ENCODE assay signal across 8 cellular contexts in genomic region chr1:109793486-109794318, GRCh38. TPM values are rescaled to one million over a fixed set of nuclear protein-coding genes. Genes with fewer than 3 reads are reported as not detected.
DNase-seq lines count a peak whose midpoint lies in the region; ATAC-seq and TF ChIP-seq lines count a peak whose summit lies in the region.

No MANE protein-coding gene starts in this region.

- H3K27me3 ChIP-seq in duodenal mucosa (ENCODE audit: control insufficient read depth in 1 of 2, insufficient read depth in 2 of 2, low read length in 2 of 2) = no peaks in the 10 kb centered on the region
- no peaks in the 10 kb centered on the region for H3K27me3 ChIP-seq in upper lobe of left lung

- H3K36me3 ChIP-seq in duodenal mucosa (ENCODE audit: control insufficient read depth in 1 of 2, insufficient read depth in 2 of 2, low read length in 2 of 2) (no peaks in the 10 kb centered on the region), upper lobe of left lung (no peaks in the 10 kb centered on the region)

- H3K4me1 ChIP-seq in duodenal mucosa (ENCODE audit: control insufficient read depth in 1 of 2, insufficient read depth in 2 of 2, low read length in 2 of 2) (peaks cover 67 to 85% of the 10 kb centered on the region in 2 donors), upper lobe of left lung (peaks cover 50 to 70% (median 61%) of the 10 kb centered on the region in 4 donors)

- 40 to 50% methylated on average over 11 of the region's 11 CpGs for WGBS in upper lobe of left lung, 2 donors

- peak; percentile 93 for DNase-seq in DMS 273 (lab: John Stamatoyannopoulos, UW; ENCODE audit: unreplicated experiment)
- DNase-seq in NCI-H1105 (lab: John Stamatoyannopoulos, UW) = peak; percentile 93
- peak; percentile 39 for DNase-seq in T1000 (lab: John Stamatoyannopoulos, UW)
- DNase-seq in mesenteric fat pad (ENCODE audit: low spot score) = peak; percentile 77
- peak in 1 of 2 donors; percentile 40 for DNase-seq in upper lobe of left lung

- H3K9me3 ChIP-seq in duodenal mucosa (ENCODE audit: control insufficient read depth in 1 of 2, low read length in 2 of 2) (no peaks in the 10 kb centered on the region), upper lobe of left lung (no peaks in the 10 kb centered on the region)

- TF ChIP-seq POLR2A in upper lobe of left lung (IDR thresholded peaks at IDR 0.05) = no peak

- TF ChIP-seq CTCF in upper lobe of left lung (IDR thresholded peaks at IDR 0.05) = peak in 1 of 6 experiments; percentile 24

- H3K4me3 ChIP-seq in duodenal mucosa (ENCODE audit: low read depth in 1 of 2, low read length in 2 of 2) (peak overlapping the region; percentile 13 to 29), upper lobe of left lung (no peak overlapping the region)

- TF ChIP-seq EP300 in upper lobe of left lung (IDR thresholded peaks at IDR 0.05) = peak in 2 of 4 donors; percentile 10 to 28

- H3K27ac ChIP-seq in duodenal mucosa (ENCODE audit: low read depth, low read length) = peak overlapping the region; percentile 35
- peak overlapping the region; percentile 19 to 78 (median 50) for H3K27ac ChIP-seq in upper lobe of left lung

- H3K9ac ChIP-seq in duodenal mucosa (ENCODE audit: low read depth in 1 of 2, low read length in 2 of 2) = peak overlapping the region; percentile 21 to 27

- ATAC-seq in upper lobe of left lung (ENCODE audit: low FRiP score in 2 of 2) = peak in 1 of 2 donors; percentile 57
- no peak for ATAC-seq in GM18907 (IDR thresholded peaks at IDR 0.05; ENCODE audit: unreplicated experiment)
- no peak for ATAC-seq in GM19351 (IDR thresholded peaks at IDR 0.05; ENCODE audit: unreplicated experiment)

RNA-seq across cellular contexts. Expression of gene EPS8L3, which starts 30.0 kb away (rescaled TPM):
- total RNA-seq in mesenteric fat pad (0.58 TPM), upper lobe of left lung (under 1 TPM in 1 of 6 donors, not detected in 5; 0.20 TPM)

RNA-seq across cellular contexts. Expression of gene GSTM3, which starts 52.9 kb away (rescaled TPM):
- total RNA-seq in mesenteric fat pad = 16.0 TPM
- 10 to 100 TPM in 3 of 6 donors, 1 to 10 TPM in 3; 4.9 to 23.3 (median 11.2) TPM for total RNA-seq in upper lobe of left lung

Comparison
In these comparisons a context has a peak if more than half of its experiments do, and no peak if none do; other contexts are left out.
1. H3K4me3 ChIP-seq: peak in duodenal mucosa (2 of 2); none in upper lobe of left lung (0 of 4).